ENCODE assay signal across 8 cellular contexts in genomic region chr1:42420911-42421585, GRCh38. TPM values are rescaled to one million over a fixed set of nuclear protein-coding genes. Genes with fewer than 3 reads are reported as not detected.
DNase-seq lines count a peak whose midpoint lies in the region; ATAC-seq, FAIRE-seq and TF ChIP-seq lines count a peak whose summit lies in the region.

No MANE protein-coding gene starts in this region.

- H3K27me3 ChIP-seq in pancreas: no peaks in the 10 kb centered on the region

- WGBS in pancreas, 2 donors: 3 to 4% methylated on average over 10 of the region's 10 CpGs

- no peaks in the 10 kb centered on the region for H3K36me3 ChIP-seq in pancreas

- H3K9me3 ChIP-seq in pancreas: no peaks in the 10 kb centered on the region

- no peak for FAIRE-seq in pancreas (lab: Jason Lieb, UNC)

- peak overlapping the region in 1 of 4 donors; percentile 20 for H3K27ac ChIP-seq in pancreas

- ATAC-seq in pancreas (peak; percentile 68 to 84 (median 83)), GM19397 (IDR thresholded peaks at IDR 0.05; ENCODE audit: unreplicated experiment) (no peak), HG02623 (IDR thresholded peaks at IDR 0.05; ENCODE audit: unreplicated experiment) (no peak)

- peaks cover 0 to 13% (median 11%) of the 10 kb centered on the region in 3 donors for H3K4me1 ChIP-seq in pancreas

- DNase-seq in Daoy (ENCODE audit: low read depth) (peak; percentile 93), NCI-H446 treated with DMSO at 0.1 percent for 48 hours (lab: John Stamatoyannopoulos, UW) (peak; percentile 98), epithelial cell of esophagus (ENCODE audit: low read depth) (peak; percentile 46), pancreas (peak; percentile 53 to 79 (median 69)), iPS-NIHi7 (ENCODE audit: extremely low spot score) (no peak), ecto neural progenitor cell (ENCODE audit: low spot score) (no peak)

- TF ChIP-seq CTCF in epithelial cell of esophagus (IDR thresholded peaks at IDR 0.05; ENCODE audit: insufficient read depth, low read depth, low read length, missing control alignments) (no peak), pancreas (IDR thresholded peaks at IDR 0.05) (no peak)

- intact Hi-C loops in pancreas (cut with DNase I): no loop called here

- H3K4me3 ChIP-seq in epithelial cell of esophagus (ENCODE audit: low read length): no peak overlapping the region
- no peak overlapping the region for H3K4me3 ChIP-seq in pancreas

RNA-seq across cellular contexts. Expression of gene ZMYND12, which starts 34.8 kb away (rescaled TPM):
- 0.06 TPM in 1 of 2 replicates, not detected in the other for total RNA-seq in Daoy (2014; rRNA removed; shearing (Covaris generic))
- total RNA-seq in pancreas: 1 to 10 TPM; 1.0 to 2.8 (median 1.7) TPM
- polyA plus RNA-seq in pancreas: 1 to 10 TPM; 1.1 to 1.7 TPM

RNA-seq across cellular contexts. Expression of gene PPCS, which starts 35.3 kb away (rescaled TPM):
- total RNA-seq in Daoy (2014; rRNA removed; shearing (Covaris generic)): 48.7 and 67.5 TPM in 2 replicates
- 10 to 100 TPM; 25.5 to 40.7 (median 34.4) TPM for total RNA-seq in pancreas
- 10 to 100 TPM; 54.9 to 62.3 TPM for polyA plus RNA-seq in pancreas

RNA-seq across cellular contexts. Expression of gene RIMKLA, which starts 40.5 kb away (rescaled TPM):
- 3.0 and 3.7 TPM in 2 replicates for total RNA-seq in Daoy (2014; rRNA removed; shearing (Covaris generic))
- 1 to 10 TPM; 1.2 to 2.6 (median 2.1) TPM for total RNA-seq in pancreas
- polyA plus RNA-seq in pancreas: under 1 TPM; 0.27 to 0.47 TPM

RNA-seq across cellular contexts. Expression of gene CCDC30, which starts 42.0 kb away (rescaled TPM):
- 0.15 and 0.34 TPM in 2 replicates for total RNA-seq in Daoy (2014; rRNA removed; shearing (Covaris generic))
- 1 to 10 TPM; 2.0 to 5.6 (median 3.2) TPM for total RNA-seq in pancreas
- 1 to 10 TPM; 2.2 to 3.5 TPM for polyA plus RNA-seq in pancreas

Comparison
In these comparisons a context has a peak if more than half of its experiments do, and no peak if none do; other contexts are left out.
1. DNase-seq: peak in Daoy (single experiment), NCI-H446 treated with DMSO at 0.1 percent for 48 hours (single experiment), epithelial cell of esophagus (single experiment) and pancreas (6 of 6); none in iPS-NIHi7 (single experiment) and ecto neural progenitor cell (single experiment).
2. ATAC-seq: peak in pancreas (4 of 4); none in GM19397 (single experiment) and HG02623 (single experiment).